35 cellular contexts compared by ENCODE assay signal in genomic region chr14:98858561-98858960, GRCh38.
"Had no signal": no experiment of that assay in that cellular context is flagged by ENCODE, and none has a peak within 500 bp of the region (broad histone marks: within the 10 kb centered on the region; RNA-seq: fewer than 3 reads in every experiment).

No MANE protein-coding gene starts in this region.

- DNase-seq: Karpas-422, Kasumi-1, MG63, MM.1S, MV-4-11, NCI-H1048, NCI-H1092, NCI-H1092 treated with DMSO at 0.1 percent for 48 hours, NCI-H1105, NCI-H1105 treated with DMSO at 0.1 percent for 48 hours, NCI-H1417, NCI-H1417 treated with DMSO at 0.1 percent for 48 hours, NCI-H1436, NCI-H1436 treated with DMSO at 0.1 percent for 48 hours, NCI-H146, NCI-H1694, NCI-H1694 treated with DMSO at 0.1 percent for 48 hours, NCI-H187, NCI-H187 treated with DMSO at 0.1 percent for 48 hours, NCI-H1930, NCI-H2029, NCI-H2029 treated with DMSO at 0.1 percent for 48 hours, NCI-H2081, NCI-H2081 treated with DMSO at 0.1 percent for 48 hours, NCI-H2107, NCI-H2171, NCI-H2171 treated with DMSO at 0.1 percent for 48 hours, NCI-H2227 treated with DMSO at 0.1 percent for 48 hours, NCI-H226, NCI-H345, NCI-H446, NCI-H510A, NCI-H510A treated with DMSO at 0.1 percent for 48 hours, NCI-H524, NCI-H524 treated with DMSO at 0.1 percent for 48 hours had no signal

- H3K36me3 ChIP-seq: MG63 had no signal

- H3K9me3 ChIP-seq: MG63 had no signal

- H3K27me3 ChIP-seq: MG63 had no signal

- H3K4me3 ChIP-seq: MG63 had no signal
